Comparison of ENCODE assay signal across 32 cellular contexts in genomic region chr2:11513319-11513718, GRCh38. TPM values are rescaled to one million over a fixed set of nuclear protein-coding genes. Genes with fewer than 3 reads are reported as not detected.
"Had no signal": no experiment of that assay in that cellular context is flagged by ENCODE, and none has a peak within 500 bp of the region (broad histone marks: within the 10 kb centered on the region; RNA-seq: fewer than 3 reads in every experiment).

No MANE protein-coding gene starts in this region.

- H3K27ac ChIP-seq: adrenal gland, body of pancreas, breast epithelium, Peyer's patch, SJSA1 had no signal

- H3K4me3 ChIP-seq: adrenal gland, body of pancreas, breast epithelium, Peyer's patch, SJSA1 had no signal

- H3K36me3 ChIP-seq: adrenal gland, breast epithelium, Peyer's patch, SJSA1 had no signal

- H3K4me1 Mint-ChIP-seq: activated CD4-positive, alpha-beta memory T cell treated with anti-CD3 and anti-CD28 coated beads, Interleukin-2, amount 10 ng/mL, durations not matched to agents 7 days and 5 days; activated CD8-positive, alpha-beta memory T cell treated with anti-CD3 and anti-CD28 coated beads, Interleukin-2, amount 10 ng/mL, durations not matched to agents 7 days and 5 days had no signal

- H3K4me3 Mint-ChIP-seq: activated CD4-positive, alpha-beta memory T cell treated with anti-CD3 and anti-CD28 coated beads, Interleukin-2, amount 10 ng/mL, durations not matched to agents 7 days and 5 days; activated CD8-positive, alpha-beta memory T cell treated with anti-CD3 and anti-CD28 coated beads, Interleukin-2, amount 10 ng/mL, durations not matched to agents 7 days and 5 days had no signal

- H3K27me3 ChIP-seq: adrenal gland, body of pancreas, breast epithelium, Peyer's patch had no signal

- H3K4me1 ChIP-seq: adrenal gland, body of pancreas, breast epithelium, Peyer's patch, SJSA1 had no signal

- ATAC-seq: activated CD4-positive, CD25-positive, alpha-beta regulatory T cell treated with anti-CD3 and anti-CD28 coated beads, Interleukin-2, amount 50 U/mL, for 24 hours; activated CD8-positive, alpha-beta memory T cell treated with anti-CD3 and anti-CD28 coated beads, Interleukin-2, amount 10 ng/mL, durations not matched to agents 7 days and 5 days; activated naive CD4-positive, alpha-beta T cell treated with anti-CD3 and anti-CD28 coated beads, Interleukin-2, amount 50 U/mL, for 72 hours; body of pancreas; PC-3 had no signal

- H3K36me3 Mint-ChIP-seq: activated CD8-positive, alpha-beta memory T cell treated with anti-CD3 and anti-CD28 coated beads, Interleukin-2, amount 10 ng/mL, durations not matched to agents 7 days and 5 days; activated naive CD4-positive, alpha-beta T cell treated with anti-CD3 and anti-CD28 coated beads, Interleukin-2, amount 50 U/mL, for 72 hours had no signal

- FAIRE-seq: astrocyte, TTC549 had no signal

- H3K27ac Mint-ChIP-seq: activated CD4-positive, alpha-beta memory T cell treated with anti-CD3 and anti-CD28 coated beads, Interleukin-2, amount 10 ng/mL, durations not matched to agents 7 days and 5 days; activated CD8-positive, alpha-beta memory T cell treated with anti-CD3 and anti-CD28 coated beads, Interleukin-2, amount 10 ng/mL, durations not matched to agents 7 days and 5 days; activated T-helper 2 cell treated with anti-CD3 and anti-CD28 coated beads, Interferon-gamma antibody, Interleukin-2, Interleukin-4, amounts not matched to agents 10 μg/mL and 5 μg/mL and 100 μg/mL, durations not matched to agents 14 hours and 24 hours and 36 hours had no signal

- H3K9me3 Mint-ChIP-seq: activated CD4-positive, alpha-beta memory T cell treated with anti-CD3 and anti-CD28 coated beads, Interleukin-2, amount 10 ng/mL, durations not matched to agents 7 days and 5 days; activated naive CD4-positive, alpha-beta T cell treated with anti-CD3 and anti-CD28 coated beads, Interleukin-2, amount 50 U/mL, for 72 hours; activated T-helper 2 cell treated with anti-CD3 and anti-CD28 coated beads, Interferon-gamma antibody, Interleukin-2, Interleukin-4, amounts not matched to agents 10 μg/mL and 5 μg/mL and 100 μg/mL, durations not matched to agents 14 hours and 24 hours and 36 hours had no signal

- H3K9me3 ChIP-seq: adrenal gland, body of pancreas, breast epithelium, Peyer's patch, SJSA1 had no signal

- DNase-seq: activated CD4-positive, alpha-beta memory T cell treated with anti-CD3 and anti-CD28 coated beads, Interleukin-2, amount 10 ng/mL, durations not matched to agents 7 days and 5 days; activated CD4-positive, alpha-beta T cell treated with anti-CD3 and anti-CD28 coated beads for 4 hours; activated CD4-positive, alpha-beta T cell treated with anti-CD3 and anti-CD28 coated beads, Interleukin-2, amount 50 U/mL, for 1 hour; activated CD8-positive, alpha-beta memory T cell treated with anti-CD3 and anti-CD28 coated beads for 24 hours; activated CD8-positive, alpha-beta memory T cell treated with anti-CD3 and anti-CD28 coated beads, Interleukin-2, amount 10 ng/mL, durations not matched to agents 7 days and 5 days; activated CD8-positive, alpha-beta memory T cell treated with anti-CD3 and anti-CD28 coated beads, Interleukin-2, amount 50 U/mL, for 48 hours; activated gamma-delta T cell; activated naive CD4-positive, alpha-beta T cell treated with Interleukin-2 at 50 U/mL for 16 hours; adrenal gland; body of pancreas; NCI-H1092 treated with DMSO at 0.1 percent for 48 hours; NCI-H1417; NCI-H146; NCI-H187; NCI-H2029 treated with DMSO at 0.1 percent for 48 hours; NCI-H2107; NCI-H2171; NCI-H510A; NCI-H526; NCI-H748 treated with DMSO at 0.1 percent for 48 hours; NK-92 treated with Interleukin-12 subunit alpha and Interleukin-12 subunit beta, amount 100 ng/mL, for 24 hours; PC-3; Peyer's patch; RPMI8226; SHP77 treated with DMSO at 0.1 percent for 48 hours had no signal

RNA-seq across cellular contexts. Expression of gene GREB1, which starts 20.5 kb away (rescaled TPM):
- total RNA-seq: SJSA1 had no signal
